10 cellular contexts compared by ENCODE assay signal in genomic region chrX:145190801-145191389, GRCh38. TPM values are rescaled to one million over a fixed set of nuclear protein-coding genes. Genes with fewer than 3 reads are reported as not detected.
A peak's percentile ranks its signal among the peaks of the same experiment; 100 is the strongest.
DNase-seq lines count a peak whose midpoint lies in the region; ATAC-seq, FAIRE-seq and TF ChIP-seq lines count a peak whose summit lies in the region.
"Had no signal": no experiment of that assay in that cellular context is flagged by ENCODE, and none has a peak within 500 bp of the region (broad histone marks: within the 10 kb centered on the region; RNA-seq: fewer than 3 reads in every experiment).

No MANE protein-coding gene starts in this region.

- ATAC-seq in A549 (no peak), HG03442 (IDR thresholded peaks at IDR 0.05; ENCODE audit: unreplicated experiment) (no peak)
- ATAC-seq in activated T-cell treated with anti-CD3 and anti-CD28 coated beads, Interleukin-2, amount 50 U/mL, for 72 hours (replicated peaks in 1 of 2) = no peak

- TF ChIP-seq CTCF in A549 (IDR thresholded peaks at IDR 0.05) (peak; percentile 35; the same call in 2 of the 3 replicates), GM12872 (IDR thresholded peaks at IDR 0.05; ENCODE audit: insufficient read depth, low read depth, low read length) (peak; percentile 15; the same call in 1 of the 3 replicates)

- POLR2A ChIA-PET in A549 (lab: Yijun Ruan, JAX) = no interaction called here

- no peaks in the 10 kb centered on the region for H3K9me3 ChIP-seq in A549

- no peak overlapping the region for H3K4me2 ChIP-seq in A549

- no peak for TF ChIP-seq POLR2A in A549 (IDR thresholded peaks at IDR 0.05; ENCODE audit: low read length)

- no peak overlapping the region for H3K4me3 ChIP-seq in A549

- CTCF ChIA-PET in A549 (lab: Yijun Ruan, JAX) = no interaction called here

- TF ChIP-seq EP300 in A549 (IDR thresholded peaks at IDR 0.05) = no peak

- peaks cover 13% of the 10 kb centered on the region for H3K27me3 Mint-ChIP-seq in activated T-cell treated with anti-CD3 and anti-CD28 coated beads, Interleukin-2, amount 50 U/mL, for 72 hours (ENCODE audit: low read depth)

- no peak overlapping the region for H3K27ac ChIP-seq in A549

- no peak overlapping the region for H3K4me3 Mint-ChIP-seq in activated T-cell treated with anti-CD3 and anti-CD28 coated beads, Interleukin-2, amount 50 U/mL, for 72 hours

- peaks cover 0 to 2% of the 10 kb centered on the region in 2 donors for H3K9me3 Mint-ChIP-seq in activated T-cell treated with anti-CD3 and anti-CD28 coated beads, Interleukin-2, amount 50 U/mL, for 72 hours

- no peak for FAIRE-seq in A549 (lab: Jason Lieb, UNC)

- TF ChIP-seq RAD21 in A549 (conservative IDR thresholded peaks at IDR 0.05 in 1 of 2, IDR thresholded peaks at IDR 0.05 in 1 of 2) = peak; percentile 45 to 61; a peak in 3 of 5 replicates

- H3K36me3 Mint-ChIP-seq in activated T-cell treated with anti-CD3 and anti-CD28 coated beads, Interleukin-2, amount 50 U/mL, for 72 hours (ENCODE audit: insufficient read depth in 2 of 2) = no peaks in the 10 kb centered on the region

- 38% methylated on average over 3 of the region's 3 CpGs for WGBS in A549 (ENCODE audit: missing lambda C conversion rate)

- H3K4me1 Mint-ChIP-seq in activated T-cell treated with anti-CD3 and anti-CD28 coated beads, Interleukin-2, amount 50 U/mL, for 72 hours (ENCODE audit: low read depth) = no peaks in the 10 kb centered on the region

- H3K27ac Mint-ChIP-seq in activated T-cell treated with anti-CD3 and anti-CD28 coated beads, Interleukin-2, amount 50 U/mL, for 72 hours = no peak overlapping the region

- no peaks in the 10 kb centered on the region for H3K4me1 ChIP-seq in A549

- DNase-seq in A549 (ENCODE audit: low read depth in 1 of 2, low spot score in 1 of 2) = peak in 1 of 2 experiments; percentile 11
- peak; percentile 12 for DNase-seq in RPMI7951 (ENCODE audit: low read depth)
- peak; percentile 10 for DNase-seq in foreskin melanocyte
- DNase-seq in activated T-cell treated with anti-CD3 and anti-CD28 coated beads, Interleukin-2, amount 50 U/mL, for 72 hours = no peak
- no peak for DNase-seq in cerebellar cortex (ENCODE audit: low spot score)
- DNase-seq in ureter (ENCODE audit: low spot score) = no peak
- DNase-seq: islet precursor cell had no signal

TF ChIP-seq in A549, 52 proteins besides CTCF, POLR2A, EP300 and RAD21:
- TF ChIP-seq KDM1A (IDR thresholded peaks at IDR 0.05; ENCODE audit: low read depth) (no peak), BHLHE40 (IDR thresholded peaks at IDR 0.05; ENCODE audit: low read depth, low read length) (no peak), SMC3 (IDR thresholded peaks at IDR 0.05) (0 out of 3 replicates have a peak, but pooled peaks have one; percentile 21)
TF ChIP-seq in A549: peak in this region for 1.

RNA-seq across cellular contexts. Expression of gene SPANXN1, which starts 56.4 kb away (rescaled TPM):
- polyA plus RNA-seq in A549 (2011; rRNA removed) (not detected in 2 replicates), A549 (2017; fragmentation: RNase III; extraction: RNeasy Plus Mini Kit Qiagen cat#74134 plus additional on column Dnase treatment) (not detected in 3 replicates)
- not detected in 2 replicates for polyA plus RNA-seq in A549 (2012; cell fraction: cytosol; rRNA removed)
- not detected in 2 replicates for polyA plus RNA-seq in A549 (2012; cell fraction: nucleus; rRNA removed)
- not detected in 2 replicates for polyA minus RNA-seq in A549 (2011; rRNA and poly(A)+ RNA removed)
- total RNA-seq in RPMI7951 (2014; rRNA removed; shearing (Covaris generic)) = not detected in 2 replicates
- not detected for total RNA-seq in activated T-cell treated with anti-CD3 and anti-CD28 coated beads, Interleukin-2, amount 50 U/mL, for 72 hours
- total RNA-seq in ureter = not detected
- total RNA-seq: T-helper 1 cell treated with Interleukin-12 subunit alpha and Interleukin-12 subunit beta and Interleukin-4 antibody, amounts not matched to agents 30 ng/mL and 1 ng/mL, for 36 hours had no signal

Comparison
In these comparisons a context has a peak if more than half of its experiments do, and no peak if none do; other contexts are left out.
1. DNase-seq: peak in RPMI7951 (single experiment) and foreskin melanocyte (single experiment); none in activated T-cell treated with anti-CD3 and anti-CD28 coated beads, Interleukin-2, amount 50 U/mL, for 72 hours (0 of 2), cerebellar cortex (single experiment) and ureter (single experiment).